10 cellular contexts compared by ENCODE assay signal in the genomic region with DNA sequence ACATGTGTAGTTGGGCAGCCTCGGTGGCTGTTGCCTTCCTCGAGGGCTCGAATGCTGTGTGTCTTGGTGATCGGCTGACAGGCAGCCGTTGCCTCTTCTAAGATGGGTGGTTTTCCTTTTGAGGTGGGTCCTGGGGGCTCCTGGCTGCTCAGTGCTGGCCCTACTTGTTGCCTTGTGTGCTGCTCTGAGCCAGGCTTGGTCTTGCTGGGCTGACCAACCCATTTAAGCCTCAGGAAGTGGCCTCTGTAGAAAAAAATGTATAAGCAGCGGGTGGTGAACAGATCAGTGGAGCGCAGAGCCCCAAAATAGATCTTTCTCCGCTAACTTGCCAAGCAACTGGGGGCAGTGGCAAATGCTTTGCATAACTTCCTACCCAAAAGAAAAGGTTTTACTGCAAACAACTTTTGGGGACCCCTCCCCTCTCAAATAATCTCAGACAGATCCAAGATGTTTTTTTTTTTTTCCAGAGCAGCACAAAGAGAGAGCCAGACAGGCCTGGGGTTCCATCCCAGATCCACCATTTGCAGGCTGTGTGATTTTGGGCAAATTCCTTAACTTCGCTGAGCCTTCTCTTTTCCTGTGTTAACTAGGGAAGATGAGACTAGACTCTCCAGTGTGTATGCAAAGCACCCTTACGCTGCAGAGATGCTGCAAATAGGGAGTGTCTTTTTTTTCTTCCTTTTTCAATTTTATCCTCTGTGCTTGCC. TPM values are rescaled to one million over a fixed set of nuclear protein-coding genes. Genes with fewer than 3 reads are reported as not detected.
A peak's percentile ranks its signal among the peaks of the same experiment; 100 is the strongest.
DNase-seq lines count a peak whose midpoint lies in the region; ATAC-seq and TF ChIP-seq lines count a peak whose summit lies in the region.
"Had no signal": no experiment of that assay in that cellular context is flagged by ENCODE, and none has a peak within 500 bp of the region (broad histone marks: within the 10 kb centered on the region; RNA-seq: fewer than 3 reads in every experiment).

No MANE protein-coding gene starts in this region.

- no peak overlapping the region for H3K23ac ChIP-seq in mesenchymal stem cell (ENCODE audit: low read length in 2 of 2)

- no peak overlapping the region for H2BK15ac ChIP-seq in mesenchymal stem cell (ENCODE audit: low read depth, poor library complexity, severe bottlenecking)

- H3K4me1 ChIP-seq in mesenchymal stem cell (ENCODE audit: control insufficient read depth, insufficient read depth, low read depth, low read length): peaks cover 21% of the 10 kb centered on the region
- peaks cover 0 to 30% (median 7%) of the 10 kb centered on the region in 4 donors for H3K4me1 ChIP-seq in upper lobe of left lung

- H3K27ac ChIP-seq in mesenchymal stem cell (ENCODE audit: low read length, poor library complexity, severe bottlenecking): peak overlapping the region; percentile 96
- H3K27ac ChIP-seq in upper lobe of left lung: peak overlapping the region in 2 of 4 donors; percentile 19 to 54
- H3K27ac ChIP-seq: SK-N-MC had no signal

- H2BK120ac ChIP-seq in mesenchymal stem cell (ENCODE audit: low read depth, low read length): no peak overlapping the region

- H2BK12ac ChIP-seq in mesenchymal stem cell (ENCODE audit: low read length in 2 of 2): no peak overlapping the region

- H3K27me3 ChIP-seq in mesenchymal stem cell (ENCODE audit: control insufficient read depth in 1 of 2, insufficient read depth in 1 of 2, low read length in 2 of 2) (peaks cover 5 to 13% of the 10 kb centered on the region in 2 experiments), upper lobe of left lung (no peaks in the 10 kb centered on the region)

- 86% methylated on average over 9 of the region's 10 CpGs for WGBS in mesenchymal stem cell
- 65 to 71% methylated on average over 9 to 10 of the region's 10 CpGs for WGBS in upper lobe of left lung, 2 donors

- H4K8ac ChIP-seq in mesenchymal stem cell (ENCODE audit: low read length): no peak overlapping the region

- intact Hi-C loops in left colon (cut with DNase I, micrococcal nuclease): no loop called here

- no peak overlapping the region for H4K91ac ChIP-seq in mesenchymal stem cell (ENCODE audit: low read length)

- H3K4ac ChIP-seq in mesenchymal stem cell (ENCODE audit: low read depth in 1 of 2, low read length in 2 of 2): no peak overlapping the region

- H3K36me3 ChIP-seq in mesenchymal stem cell (ENCODE audit: control insufficient read depth in 1 of 2, insufficient read depth in 2 of 2, low read depth in 1 of 2, low read length in 2 of 2): no peaks in the 10 kb centered on the region
- H3K36me3 ChIP-seq in upper lobe of left lung: no peaks in the 10 kb centered on the region

- DNase-seq in KBM-7 (peak; percentile 69), mesenchymal stem cell (no peak), COLO668 (lab: John Stamatoyannopoulos, UW; ENCODE audit: unreplicated experiment) (no peak), upper lobe of left lung (no peak), left colon (no peak), AG20443 (ENCODE audit: low spot score) (no peak)
- DNase-seq: aorta had no signal

- H3K18ac ChIP-seq in mesenchymal stem cell (ENCODE audit: low read depth in 1 of 2, low read length in 2 of 2): no peak overlapping the region

- no peaks in the 10 kb centered on the region for H3K79me1 ChIP-seq in mesenchymal stem cell (replicated peaks; ENCODE audit: low read length, poor library complexity, severe bottlenecking)

- ATAC-seq in GM18517 (IDR thresholded peaks at IDR 0.05; ENCODE audit: unreplicated experiment): peak; percentile 44
- peak; percentile 46 for ATAC-seq in GM21737 (IDR thresholded peaks at IDR 0.05; ENCODE audit: unreplicated experiment)
- ATAC-seq in upper lobe of left lung (ENCODE audit: low FRiP score in 2 of 2): no peak
- no peak for ATAC-seq in left colon

- in situ Hi-C loops in KBM-7 (cut with MboI; ENCODE audit: low pct_unique_long_range_greater_than_20kb, low sequenced_read_pairs): no loop called here

- TF ChIP-seq CTCF in upper lobe of left lung (IDR thresholded peaks at IDR 0.05): no peak

- TF ChIP-seq EP300 in upper lobe of left lung (IDR thresholded peaks at IDR 0.05): no peak

- no peak overlapping the region for H2AFZ ChIP-seq in mesenchymal stem cell (ENCODE audit: low read depth, low read length)

- H3K9ac ChIP-seq in mesenchymal stem cell (ENCODE audit: low read length): no peak overlapping the region

- no peak overlapping the region for H3K4me3 ChIP-seq in mesenchymal stem cell (ENCODE audit: insufficient read depth in 1 of 2, low read depth in 1 of 2, low read length in 2 of 2)
- no peak overlapping the region for H3K4me3 ChIP-seq in upper lobe of left lung
- H3K4me3 ChIP-seq: SK-N-MC had no signal

- peak overlapping the region; percentile 91 for H2AK5ac ChIP-seq in mesenchymal stem cell (ENCODE audit: low read length, severe bottlenecking)

- H2BK5ac ChIP-seq in mesenchymal stem cell (ENCODE audit: low read depth, low read length, poor library complexity, severe bottlenecking): peak overlapping the region; percentile 61

- H3K9me3 ChIP-seq in mesenchymal stem cell (ENCODE audit: control insufficient read depth, low read length) (no peaks in the 10 kb centered on the region), upper lobe of left lung (no peaks in the 10 kb centered on the region)

- no peak for TF ChIP-seq POLR2A in upper lobe of left lung (IDR thresholded peaks at IDR 0.05)

- H3K14ac ChIP-seq in mesenchymal stem cell (ENCODE audit: low read length in 2 of 2): no peak overlapping the region

- H3K4me2 ChIP-seq in mesenchymal stem cell (ENCODE audit: low read length, poor library complexity, severe bottlenecking): peak overlapping the region; percentile 34

RNA-seq across cellular contexts. Expression of gene PLCG2, which starts 42.5 kb away (rescaled TPM):
- 0.21 TPM for polyA plus RNA-seq in mesenchymal stem cell (2013, experiment 1 of 2)
- 0.41 TPM for polyA plus RNA-seq in mesenchymal stem cell (2013, experiment 2 of 2)
- total RNA-seq in upper lobe of left lung (10 to 100 TPM; 13.8 to 85.9 (median 35.1) TPM), left colon (10 to 100 TPM; 16.7 to 20.0 TPM)

Comparison
In these comparisons a context has a peak if more than half of its experiments do, and no peak if none do; other contexts are left out.
1. ATAC-seq: peak in GM18517 (single experiment) and GM21737 (single experiment); none in upper lobe of left lung (0 of 2) and left colon (single experiment).